ENCODE assay signal across 9 cellular contexts in the genomic region with DNA sequence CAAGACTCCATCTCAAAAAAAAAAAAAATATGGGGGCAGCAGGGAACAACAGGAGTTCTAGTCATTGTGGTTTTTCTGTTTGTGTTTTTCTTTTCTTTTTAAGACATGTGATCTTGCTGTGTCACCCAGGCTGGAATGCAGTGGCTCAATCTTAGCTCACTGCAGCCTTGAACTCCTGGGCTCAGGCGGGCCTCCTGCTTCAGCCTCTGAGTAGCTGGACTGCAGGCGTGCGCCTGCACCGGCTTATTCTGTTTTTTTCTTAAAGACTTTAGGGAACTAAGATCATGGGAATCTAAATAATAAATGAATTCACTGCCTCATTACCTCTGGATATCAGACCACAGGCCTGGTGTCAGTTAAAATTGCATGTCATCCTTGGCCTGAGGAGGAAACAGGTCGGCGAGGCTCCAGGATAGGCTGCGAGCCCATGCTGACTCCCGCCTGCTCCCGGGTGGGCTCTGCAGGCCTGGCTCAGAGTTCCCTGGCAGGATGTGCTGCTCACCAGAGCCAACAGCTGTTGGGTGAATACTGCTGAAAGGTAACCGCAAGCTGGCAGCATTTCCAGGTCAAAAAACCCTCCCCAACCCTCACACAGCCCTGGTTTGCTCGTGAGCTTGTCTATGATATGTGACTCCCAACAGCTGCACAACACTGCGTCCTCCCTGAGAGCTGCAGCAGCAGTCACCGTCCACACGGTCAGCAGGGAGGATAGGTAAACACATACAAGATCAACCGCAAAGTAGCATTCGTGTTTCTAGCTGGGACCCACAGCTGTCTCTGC. TPM values are rescaled to one million over a fixed set of nuclear protein-coding genes. Genes with fewer than 3 reads are reported as not detected.
DNase-seq lines count a peak whose midpoint lies in the region; ATAC-seq lines count a peak whose summit lies in the region.
"Had no signal": no experiment of that assay in that cellular context is flagged by ENCODE, and none has a peak within 500 bp of the region (broad histone marks: within the 10 kb centered on the region; RNA-seq: fewer than 3 reads in every experiment).

No MANE protein-coding gene starts in this region.

- no peak overlapping the region for H2BK120ac ChIP-seq in neuronal stem cell (ENCODE audit: low read depth, low read length)

- no peak overlapping the region for H2BK15ac ChIP-seq in neuronal stem cell (ENCODE audit: low read length)

- H4K8ac ChIP-seq in neuronal stem cell (ENCODE audit: low read depth, low read length): no peak overlapping the region

- H3K14ac ChIP-seq in neuronal stem cell (ENCODE audit: low read length): no peak overlapping the region

- H3K36me3 ChIP-seq in neuronal stem cell (replicated peaks in 1 of 2; ENCODE audit: control insufficient read depth in 2 of 2, insufficient read depth in 2 of 2, low read length in 2 of 2): peaks cover 0 to 40% of the 10 kb centered on the region in 2 donors

- no peak overlapping the region for H2AK5ac ChIP-seq in neuronal stem cell (ENCODE audit: low read depth, low read length)

- H3K9me3 ChIP-seq in neuronal stem cell (replicated peaks in 1 of 2; ENCODE audit: control insufficient read depth in 2 of 2, insufficient read depth in 1 of 2, low read depth in 1 of 2, low read length in 2 of 2) (no peaks in the 10 kb centered on the region), T-helper 17 cell (ENCODE audit: control insufficient read depth, low read length, poor library complexity, severe bottlenecking) (no peaks in the 10 kb centered on the region)

- H2BK12ac ChIP-seq in neuronal stem cell (ENCODE audit: low read length): no peak overlapping the region

- H4K91ac ChIP-seq in neuronal stem cell (ENCODE audit: low read depth, low read length, poor library complexity): no peak overlapping the region

- no peak overlapping the region for H3K27ac Mint-ChIP-seq in T-helper 17 cell
- H3K27ac Mint-ChIP-seq: activated naive CD4-positive, alpha-beta T cell treated with anti-CD3 and anti-CD28 coated beads, Interleukin-2, amount 50 U/mL, for 72 hours had no signal

- H3K27me3 Mint-ChIP-seq in T-helper 17 cell: no peaks in the 10 kb centered on the region

- H3K23ac ChIP-seq in neuronal stem cell (ENCODE audit: low read depth, low read length, poor library complexity): peak overlapping the region; percentile 25

- no peaks in the 10 kb centered on the region for H3K36me3 Mint-ChIP-seq in T-helper 17 cell (ENCODE audit: low read depth)

- H3K4me3 ChIP-seq in neuronal stem cell (ENCODE audit: low read length in 2 of 2): no peak overlapping the region

- no peak overlapping the region for H3K18ac ChIP-seq in neuronal stem cell (ENCODE audit: low read length)

- no peak overlapping the region for H3K4me3 Mint-ChIP-seq in T-helper 17 cell

- DNase-seq in CD1c-positive myeloid dendritic cell (ENCODE audit: extremely low spot score) (peak; percentile 38), H4 (ENCODE audit: low spot score) (peak; percentile 99), NCI-H2029 treated with DMSO at 0.1 percent for 48 hours (lab: John Stamatoyannopoulos, UW) (peak; percentile 75), astrocyte of the hippocampus (ENCODE audit: low read depth, low spot score) (peak; percentile 74), neuronal stem cell (ENCODE audit: low spot score) (no peak), T-helper 17 cell (no peak), 8988T (no peak)
- no peak for DNase-seq in activated CD4-positive, alpha-beta T cell treated with anti-CD3 and anti-CD28 coated beads, Interleukin-2, amount 50 U/mL, for 4 hours

- H3K27ac ChIP-seq in neuronal stem cell (replicated peaks; ENCODE audit: low read length): no peak overlapping the region

- H2BK5ac ChIP-seq in neuronal stem cell (ENCODE audit: low read length): no peak overlapping the region

- H2AFZ ChIP-seq in neuronal stem cell (ENCODE audit: low read length): no peak overlapping the region

- no CpG with 5 or more reads among the region's 16 CpGs for WGBS in neuronal stem cell (ENCODE audit: extremely low coverage in 2 of 2, insufficient read length in 2 of 2, insufficient replicate concordance in 1 of 2), 2 donors

- no peaks in the 10 kb centered on the region for H3K79me1 ChIP-seq in neuronal stem cell (ENCODE audit: low read depth, low read length)

- H3K4me1 ChIP-seq in neuronal stem cell (ENCODE audit: control insufficient read depth in 2 of 2, insufficient read depth in 1 of 2, low read depth in 1 of 2, low read length in 2 of 2): peaks cover 0 to 3% of the 10 kb centered on the region in 2 donors

- H3K9ac ChIP-seq in neuronal stem cell (ENCODE audit: low read depth, low read length, poor library complexity): no peak overlapping the region

- no peak overlapping the region for H3K4ac ChIP-seq in neuronal stem cell (ENCODE audit: low read length)

- H3K4me2 ChIP-seq in neuronal stem cell (ENCODE audit: insufficient read depth, low read length, poor library complexity, severe bottlenecking): no peak overlapping the region

- H3K4me1 Mint-ChIP-seq in T-helper 17 cell: peaks cover 6% of the 10 kb centered on the region

- no peaks in the 10 kb centered on the region for H3K27me3 ChIP-seq in neuronal stem cell (ENCODE audit: control insufficient read depth in 3 of 3, insufficient read depth in 3 of 3, low read depth in 1 of 3, low read length in 3 of 3)

- ATAC-seq in T-helper 17 cell: no peak

RNA-seq across cellular contexts. Expression of gene SCCPDH, which starts 58.1 kb away (rescaled TPM):
- 34.7 and 36.1 TPM in 2 replicates for total RNA-seq in H4 (2014; rRNA removed; shearing (Covaris generic))
- polyA plus RNA-seq in neuronal stem cell (2013, experiment 1 of 2): 30.3 TPM
- 30.5 TPM for polyA plus RNA-seq in neuronal stem cell (2013, experiment 2 of 2)
- 1 to 10 TPM; 1.9 to 3.2 TPM for total RNA-seq in T-helper 17 cell

Comparison
In these comparisons a context has a peak if more than half of its experiments do, and no peak if none do; other contexts are left out.
1. DNase-seq: peak in CD1c-positive myeloid dendritic cell (single experiment), H4 (single experiment), NCI-H2029 treated with DMSO at 0.1 percent for 48 hours (single experiment) and astrocyte of the hippocampus (single experiment); none in neuronal stem cell (single experiment), T-helper 17 cell (0 of 3), 8988T (single experiment) and activated CD4-positive, alpha-beta T cell treated with anti-CD3 and anti-CD28 coated beads, Interleukin-2, amount 50 U/mL, for 4 hours (0 of 2).